Comparison of ENCODE assay signal across 11 cellular contexts in the genomic region with DNA sequence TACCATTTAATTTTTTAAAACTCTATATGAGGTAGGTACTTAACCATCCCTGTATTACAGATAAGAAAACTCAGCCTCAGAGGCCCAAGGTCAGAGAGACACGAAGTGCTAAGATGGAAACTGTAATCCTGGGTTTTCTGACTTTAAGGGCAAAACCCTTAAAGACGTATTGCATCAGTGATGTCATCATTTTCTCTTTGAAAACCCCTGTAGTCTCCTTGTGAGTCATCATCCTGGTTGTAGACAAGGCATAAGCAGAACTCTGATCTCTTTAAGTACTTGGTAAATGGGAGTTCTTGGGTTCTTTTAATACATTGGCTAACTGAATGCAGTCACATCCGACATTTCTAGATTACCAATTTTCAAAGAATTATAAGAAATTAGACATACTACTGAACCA. TPM values are rescaled to one million over a fixed set of nuclear protein-coding genes. Genes with fewer than 3 reads are reported as not detected.
DNase-seq lines count a peak whose midpoint lies in the region; ATAC-seq lines count a peak whose summit lies in the region.
"Had no signal": no experiment of that assay in that cellular context is flagged by ENCODE, and none has a peak within 500 bp of the region (broad histone marks: within the 10 kb centered on the region; RNA-seq: fewer than 3 reads in every experiment).

No MANE protein-coding gene starts in this region.

- no peaks in the 10 kb centered on the region for H3K4me1 ChIP-seq in Karpas-422 (ENCODE audit: low read length)

- H3K27me3 ChIP-seq in Karpas-422 (ENCODE audit: low read length): no peaks in the 10 kb centered on the region

- H3K4me3 ChIP-seq in Karpas-422 (ENCODE audit: low read length): no peak overlapping the region

- H3K9me3 ChIP-seq in Karpas-422 (ENCODE audit: low read length): no peaks in the 10 kb centered on the region

- no peaks in the 10 kb centered on the region for H3K79me2 ChIP-seq in Karpas-422 (ENCODE audit: low read length)

- ATAC-seq in GM19395 (IDR thresholded peaks at IDR 0.05; ENCODE audit: unreplicated experiment) (peak; percentile 88), HG03095 (IDR thresholded peaks at IDR 0.05; ENCODE audit: unreplicated experiment) (peak; percentile 84)

- H2AFZ ChIP-seq in Karpas-422 (ENCODE audit: low read length): no peak overlapping the region

- no peak overlapping the region for H3K4me2 ChIP-seq in Karpas-422 (ENCODE audit: low read depth, low read length, poor library complexity, severe bottlenecking)

- no peaks in the 10 kb centered on the region for H3K9me2 ChIP-seq in Karpas-422 (replicated peaks; ENCODE audit: insufficient read depth, low read length)

- H3K9ac ChIP-seq in Karpas-422 (ENCODE audit: low read length): no peak overlapping the region

- H4K20me1 ChIP-seq in Karpas-422 (ENCODE audit: insufficient read depth, low read depth, low read length): no peaks in the 10 kb centered on the region

- DNase-seq in Daoy (ENCODE audit: low read depth): peak; percentile 12
- peak; percentile 6 for DNase-seq in astrocyte of the hippocampus (ENCODE audit: low read depth, low spot score)
- DNase-seq in NCI-H1105 treated with DMSO at 0.1 percent for 48 hours (lab: John Stamatoyannopoulos, UW): no peak
- DNase-seq in DMS 273 treated with DMSO at 0.1 percent for 48 hours (lab: John Stamatoyannopoulos, UW): no peak
- DNase-seq in Karpas-422: no peak
- no peak for DNase-seq in COR-L47 (lab: John Stamatoyannopoulos, UW)
- DNase-seq: CD4-positive, alpha-beta T cell; hippocampal formation had no signal

- H3K27ac ChIP-seq in Karpas-422 (ENCODE audit: low read length): no peak overlapping the region

- H3K36me3 ChIP-seq in Karpas-422 (ENCODE audit: insufficient read depth, low read length): no peaks in the 10 kb centered on the region

RNA-seq across cellular contexts. Expression of gene MDFIC2, which starts 48.5 kb away (rescaled TPM):
- total RNA-seq in Daoy (2014; rRNA removed; shearing (Covaris generic)): not detected in 2 replicates
- total RNA-seq in Karpas-422 (2014; rRNA removed; shearing (Covaris generic); ENCODE audit: low replicate concordance): not detected in 2 replicates
- total RNA-seq: CD4-positive, alpha-beta T cell; ureter had no signal

Comparison
In these comparisons a context has a peak if more than half of its experiments do, and no peak if none do; other contexts are left out.
1. DNase-seq: peak in Daoy (single experiment) and astrocyte of the hippocampus (single experiment); none in NCI-H1105 treated with DMSO at 0.1 percent for 48 hours (single experiment), DMS 273 treated with DMSO at 0.1 percent for 48 hours (single experiment), Karpas-422 (single experiment) and COR-L47 (single experiment).